13 cellular contexts compared by ENCODE assay signal in the genomic region with DNA sequence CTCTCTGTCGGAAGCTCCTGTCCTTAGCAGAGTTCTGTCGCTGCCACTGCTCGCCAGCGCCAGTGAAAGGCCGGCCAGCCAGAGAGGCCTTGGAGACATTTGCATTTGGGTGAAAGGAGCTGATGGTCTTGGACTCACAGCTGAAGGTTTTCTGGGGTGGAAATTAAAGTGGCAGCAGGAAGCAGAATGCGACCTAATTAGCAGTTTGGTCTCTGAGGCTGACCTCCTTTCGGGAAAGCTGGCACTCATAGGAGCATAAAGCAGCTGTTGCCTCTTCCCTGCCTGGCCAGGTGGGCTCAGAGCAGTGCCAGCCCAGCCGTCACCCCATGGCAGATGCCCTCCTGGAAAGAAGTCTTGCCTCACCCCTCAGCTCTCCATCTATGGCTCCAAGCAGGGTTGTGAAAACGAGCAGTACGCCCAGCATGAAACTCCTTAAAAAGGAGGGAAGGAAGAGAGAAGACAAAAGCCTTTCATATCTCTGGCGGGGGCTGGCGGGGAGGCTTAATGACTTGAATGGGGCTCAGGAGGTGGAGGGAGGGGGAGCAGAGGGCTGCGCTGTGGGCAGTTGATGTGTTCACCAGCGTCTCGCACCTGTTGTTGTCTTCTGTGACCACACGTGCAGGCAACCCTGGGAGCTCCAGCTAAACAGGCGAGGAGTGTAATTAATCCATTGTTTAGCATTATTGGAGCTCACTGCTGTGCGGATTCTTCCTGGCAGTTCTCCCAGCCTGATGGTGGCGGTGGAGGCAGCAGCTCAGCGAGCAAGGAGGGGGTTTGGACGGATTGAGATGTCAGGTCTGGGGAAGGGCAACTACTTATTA.
DNase-seq lines count a peak whose midpoint lies in the region; ATAC-seq lines count a peak whose summit lies in the region.
"Had no signal": no experiment of that assay in that cellular context is flagged by ENCODE, and none has a peak within 500 bp of the region (broad histone marks: within the 10 kb centered on the region; RNA-seq: fewer than 3 reads in every experiment).

No MANE protein-coding gene starts in this region.

- intact Hi-C loops in naive thymus-derived CD4-positive, alpha-beta T cell (cut with micrococcal nuclease): no loop called here

- H3K27me3 ChIP-seq in naive thymus-derived CD4-positive, alpha-beta T cell (ENCODE audit: control insufficient read depth in 2 of 2, insufficient read depth in 2 of 2, low read length in 2 of 2): no peaks in the 10 kb centered on the region
- H3K27me3 ChIP-seq: SJSA1, transverse colon had no signal

- POLR2A ChIA-PET in naive thymus-derived CD4-positive, alpha-beta T cell (lab: Charles Lee): no interaction called here

- H3K36me3 Mint-ChIP-seq in activated T-cell treated with anti-CD3 and anti-CD28 coated beads, Interleukin-2, amount 50 U/mL, for 4 hours (ENCODE audit: insufficient read depth): no peaks in the 10 kb centered on the region
- H3K36me3 Mint-ChIP-seq in naive thymus-derived CD4-positive, alpha-beta T cell: peaks cover 0 to 4% (median 0%) of the 10 kb centered on the region in 5 donors
- H3K36me3 Mint-ChIP-seq: activated naive CD4-positive, alpha-beta T cell treated with anti-CD3 and anti-CD28 coated beads, Interleukin-2, amount 50 U/mL, for 72 hours had no signal

- H3K4me3 Mint-ChIP-seq in activated T-cell treated with anti-CD3 and anti-CD28 coated beads, Interleukin-2, amount 50 U/mL, for 4 hours: no peak overlapping the region
- H3K4me3 Mint-ChIP-seq in naive thymus-derived CD4-positive, alpha-beta T cell: no peak overlapping the region

- peak overlapping the region in 1 of 9 donors; percentile 84 for H3K27ac Mint-ChIP-seq in naive thymus-derived CD4-positive, alpha-beta T cell
- H3K27ac Mint-ChIP-seq: activated naive CD4-positive, alpha-beta T cell treated with anti-CD3 and anti-CD28 coated beads, Interleukin-2, amount 50 U/mL, for 72 hours had no signal

- H3K27ac ChIP-seq in naive thymus-derived CD4-positive, alpha-beta T cell (ENCODE audit: low read depth, low read length): no peak overlapping the region
- H3K27ac ChIP-seq: SJSA1, transverse colon had no signal

- H3K36me3 ChIP-seq in naive thymus-derived CD4-positive, alpha-beta T cell (ENCODE audit: control insufficient read depth in 2 of 3, insufficient read depth in 3 of 3, low read length in 3 of 3): no peaks in the 10 kb centered on the region
- H3K36me3 ChIP-seq: SJSA1, transverse colon had no signal

- H3K4me3 ChIP-seq in naive thymus-derived CD4-positive, alpha-beta T cell (ENCODE audit: low read length): no peak overlapping the region
- H3K4me3 ChIP-seq: K562, SJSA1, transverse colon had no signal

- ATAC-seq in HG02610 (IDR thresholded peaks at IDR 0.05; ENCODE audit: unreplicated experiment) (no peak), HG03175 (IDR thresholded peaks at IDR 0.05; ENCODE audit: unreplicated experiment) (no peak)
- ATAC-seq in activated T-cell treated with anti-CD3 and anti-CD28 coated beads, Interleukin-2, amount 50 U/mL, for 4 hours: no peak
- no peak for ATAC-seq in naive thymus-derived CD4-positive, alpha-beta T cell
- ATAC-seq: activated naive CD4-positive, alpha-beta T cell treated with anti-CD3 and anti-CD28 coated beads, Interleukin-2, amount 50 U/mL, for 72 hours; K562 had no signal

- DNase-seq in COR-L47 (lab: John Stamatoyannopoulos, UW) (peak; percentile 92), NCI-H187 treated with DMSO at 0.1 percent for 48 hours (lab: John Stamatoyannopoulos, UW) (peak; percentile 0), RPMI7951 (ENCODE audit: low read depth) (peak; percentile 9), middle frontal gyrus (ENCODE audit: extremely low spot score, low spot score) (peak; percentile 2)
- no peak for DNase-seq in activated T-cell treated with anti-CD3 and anti-CD28 coated beads, Interleukin-2, amount 50 U/mL, for 4 hours
- no peak for DNase-seq in naive thymus-derived CD4-positive, alpha-beta T cell
- DNase-seq: activated CD4-positive, alpha-beta T cell treated with anti-CD3 and anti-CD28 coated beads for 48 hours; transverse colon had no signal

- no peaks in the 10 kb centered on the region for H3K4me1 ChIP-seq in naive thymus-derived CD4-positive, alpha-beta T cell (ENCODE audit: control insufficient read depth in 2 of 2, insufficient read depth in 2 of 2, low read length in 2 of 2)
- H3K4me1 ChIP-seq: SJSA1, transverse colon had no signal

- H3K27me3 Mint-ChIP-seq in activated T-cell treated with anti-CD3 and anti-CD28 coated beads, Interleukin-2, amount 50 U/mL, for 4 hours (ENCODE audit: low read depth): no peaks in the 10 kb centered on the region
- no peaks in the 10 kb centered on the region for H3K27me3 Mint-ChIP-seq in naive thymus-derived CD4-positive, alpha-beta T cell

- no peaks in the 10 kb centered on the region for H3K4me1 Mint-ChIP-seq in activated T-cell treated with anti-CD3 and anti-CD28 coated beads, Interleukin-2, amount 50 U/mL, for 4 hours (ENCODE audit: low read depth)
- H3K4me1 Mint-ChIP-seq in naive thymus-derived CD4-positive, alpha-beta T cell: peaks cover 0 to 2% (median 0%) of the 10 kb centered on the region in 7 donors

- no peaks in the 10 kb centered on the region for H3K9me3 Mint-ChIP-seq in activated T-cell treated with anti-CD3 and anti-CD28 coated beads, Interleukin-2, amount 50 U/mL, for 4 hours
- peaks cover 0 to 5% (median 0%) of the 10 kb centered on the region in 11 donors for H3K9me3 Mint-ChIP-seq in naive thymus-derived CD4-positive, alpha-beta T cell
- H3K9me3 Mint-ChIP-seq: activated naive CD4-positive, alpha-beta T cell treated with anti-CD3 and anti-CD28 coated beads, Interleukin-2, amount 50 U/mL, for 72 hours had no signal

- H3K9me3 ChIP-seq in naive thymus-derived CD4-positive, alpha-beta T cell (ENCODE audit: control insufficient read depth in 2 of 3, low read length in 3 of 3): no peaks in the 10 kb centered on the region
- H3K9me3 ChIP-seq: SJSA1, transverse colon had no signal

- CTCF ChIA-PET in naive thymus-derived CD4-positive, alpha-beta T cell (lab: Charles Lee): no interaction called here

Comparison
In these comparisons a context has a peak if more than half of its experiments do, and no peak if none do; other contexts are left out.
1. DNase-seq: peak in COR-L47 (single experiment), NCI-H187 treated with DMSO at 0.1 percent for 48 hours (single experiment), RPMI7951 (single experiment) and middle frontal gyrus (single experiment); none in activated T-cell treated with anti-CD3 and anti-CD28 coated beads, Interleukin-2, amount 50 U/mL, for 4 hours (single experiment) and naive thymus-derived CD4-positive, alpha-beta T cell (0 of 9).